Comparison of ENCODE assay signal across 8 cellular contexts in genomic region chr21:46183910-46184624, GRCh38. TPM values are rescaled to one million over a fixed set of nuclear protein-coding genes. Genes with fewer than 3 reads are reported as not detected.
DNase-seq lines count a peak whose midpoint lies in the region; ATAC-seq and TF ChIP-seq lines count a peak whose summit lies in the region.

SPATC1L (minus strand) TSS chr21:46184459; CDS start chr21:46182816, 1,643 bp downstream.

- no peaks in the 10 kb centered on the region for H3K27me3 ChIP-seq in mesendoderm (ENCODE audit: insufficient read depth, low read length, poor library complexity)

- DNase-seq in AG10803 (ENCODE audit: low read depth) = peak; percentile 66
- peak; percentile 50 for DNase-seq in GM19240 (ENCODE audit: insufficient read length, low spot score)
- peak; percentile 49 for DNase-seq in NCI-H1105 (lab: John Stamatoyannopoulos, UW)
- DNase-seq in activated CD4-positive, alpha-beta T cell treated with anti-CD3 and anti-CD28 coated beads, Interleukin-2, amount 10 ng/mL, durations not matched to agents 7 days and 5 days = peak; percentile 41
- DNase-seq in mesendoderm = peak; percentile 92
- peak; percentile 24 for DNase-seq in stimulated activated CD8-positive, alpha-beta memory T cell treated with anti-CD3 and anti-CD28 coated beads, Interleukin-15, amount 100 ng/mL, for 1 hour (ENCODE audit: low read depth)

- TF ChIP-seq CTCF in AG10803 (conservative IDR thresholded peaks at IDR 0.05; ENCODE audit: low read length) = no peak

- no peak for ATAC-seq in GM19035 (IDR thresholded peaks at IDR 0.05; ENCODE audit: unreplicated experiment)

- no peak within 1 kb of the TSS for H4K8ac ChIP-seq in mesendoderm (ENCODE audit: low read depth, low read length)

- H3K4ac ChIP-seq in mesendoderm (ENCODE audit: low read depth, low read length) = no peak within 1 kb of the TSS

- peaks cover 10% of the 10 kb centered on the region for H3K27me3 Mint-ChIP-seq in activated CD4-positive, alpha-beta T cell treated with anti-CD3 and anti-CD28 coated beads, Interleukin-2, amount 10 ng/mL, durations not matched to agents 7 days and 5 days

- peak within 1 kb of the TSS; percentile 98 for H3K56ac ChIP-seq in mesendoderm (ENCODE audit: low read length)

- CTCF ChIA-PET in activated CD4-positive, alpha-beta T cell treated with anti-CD3 and anti-CD28 coated beads, Interleukin-2, amount 10 ng/mL, durations not matched to agents 7 days and 5 days (lab: Charles Lee) = no interaction called here

- H3K4me3 Mint-ChIP-seq in activated CD4-positive, alpha-beta T cell treated with anti-CD3 and anti-CD28 coated beads, Interleukin-2, amount 10 ng/mL, durations not matched to agents 7 days and 5 days = peak within 1 kb of the TSS; percentile 74

- H3K4me1 Mint-ChIP-seq in activated CD4-positive, alpha-beta T cell treated with anti-CD3 and anti-CD28 coated beads, Interleukin-2, amount 10 ng/mL, durations not matched to agents 7 days and 5 days = peaks cover 14% of the 10 kb centered on the region

- peak within 1 kb of the TSS; percentile 69 for H3K27ac Mint-ChIP-seq in activated CD4-positive, alpha-beta T cell treated with anti-CD3 and anti-CD28 coated beads, Interleukin-2, amount 10 ng/mL, durations not matched to agents 7 days and 5 days

- H2BK5ac ChIP-seq in mesendoderm (ENCODE audit: low read length) = peak within 1 kb of the TSS; percentile 63

- no peak within 1 kb of the TSS for H4K5ac ChIP-seq in mesendoderm (ENCODE audit: low read length)

- no peak within 1 kb of the TSS for H2BK15ac ChIP-seq in mesendoderm (replicated peaks; ENCODE audit: low read depth)

- H3K36me3 Mint-ChIP-seq in activated CD4-positive, alpha-beta T cell treated with anti-CD3 and anti-CD28 coated beads, Interleukin-2, amount 10 ng/mL, durations not matched to agents 7 days and 5 days (ENCODE audit: low read depth) = no peaks in the 10 kb centered on the region

- peaks cover 2% of the 10 kb centered on the region for H3K4me1 ChIP-seq in mesendoderm (ENCODE audit: control insufficient read depth, low read depth, low read length)

- no CpG with 5 or more reads among the region's 24 CpGs for WGBS in mesendoderm (ENCODE audit: extremely low coverage, insufficient coverage, low lambda C conversion rate)

- in situ Hi-C loops in endometrial microvascular endothelial cells (cut with HindIII; ENCODE audit: inconsistent ontology term, low pct_unique_long_range_greater_than_20kb, low sequenced_read_pairs) = no loop called here

- peak within 1 kb of the TSS; percentile 72 for H3K4me3 ChIP-seq in AG10803 (ENCODE audit: low read length)
- peak within 1 kb of the TSS; percentile 97 for H3K4me3 ChIP-seq in mesendoderm (ENCODE audit: low read length)

- H3K36me3 ChIP-seq in mesendoderm (ENCODE audit: control insufficient read depth, insufficient read depth, low read length) = peaks cover 3% of the 10 kb centered on the region

- H3K9ac ChIP-seq in mesendoderm (ENCODE audit: low read length) = peak within 1 kb of the TSS; percentile 92

- H3K18ac ChIP-seq in mesendoderm (ENCODE audit: low read length) = peak within 1 kb of the TSS; percentile 6

- peak within 1 kb of the TSS; percentile 4 for H3K27ac ChIP-seq in mesendoderm (ENCODE audit: low read depth, low read length)

- POLR2A ChIA-PET in activated CD4-positive, alpha-beta T cell treated with anti-CD3 and anti-CD28 coated beads, Interleukin-2, amount 10 ng/mL, durations not matched to agents 7 days and 5 days (lab: Charles Lee) = no interaction called here

- no peak within 1 kb of the TSS for H3K23ac ChIP-seq in mesendoderm (ENCODE audit: low read length)

- H3K79me2 ChIP-seq in mesendoderm (ENCODE audit: control insufficient read depth, insufficient read depth, low read length) = no peaks in the 10 kb centered on the region

- no peak within 1 kb of the TSS for H2AK5ac ChIP-seq in mesendoderm (ENCODE audit: low read length)

- no peaks in the 10 kb centered on the region for H3K9me3 Mint-ChIP-seq in activated CD4-positive, alpha-beta T cell treated with anti-CD3 and anti-CD28 coated beads, Interleukin-2, amount 10 ng/mL, durations not matched to agents 7 days and 5 days

- H2BK120ac ChIP-seq in mesendoderm (ENCODE audit: low read depth, low read length) = no peak within 1 kb of the TSS

- peak within 1 kb of the TSS; percentile 100 for H3K4me2 ChIP-seq in mesendoderm (ENCODE audit: low read length)

- peaks cover 3% of the 10 kb centered on the region for H3K79me1 ChIP-seq in mesendoderm (ENCODE audit: low read length)

RNA-seq across cellular contexts. Expression of gene SPATC1L, which starts in this region (rescaled TPM):
- 1 to 10 TPM; 6.1 to 6.3 TPM for total RNA-seq in activated CD4-positive, alpha-beta T cell treated with anti-CD3 and anti-CD28 coated beads, Interleukin-2, amount 10 ng/mL, durations not matched to agents 7 days and 5 days
- total RNA-seq in endometrial microvascular endothelial cells (ENCODE audit: inconsistent ontology term) = 24.8 TPM
- 43.9 TPM for polyA plus RNA-seq in mesendoderm (2013, experiment 1 of 2)
- 44.7 TPM for polyA plus RNA-seq in mesendoderm (2013, experiment 2 of 2)

Comparison
In these comparisons a context has a peak if more than half of its experiments do, and no peak if none do; other contexts are left out.
1. DNase-seq: peak in every context shown above with its lines; median percentile 92 in mesendoderm; 66 in AG10803; 50 in GM19240; 49 in NCI-H1105; 41 in activated CD4-positive, alpha-beta T cell treated with anti-CD3 and anti-CD28 coated beads, Interleukin-2, amount 10 ng/mL, durations not matched to agents 7 days and 5 days; 24 in stimulated activated CD8-positive, alpha-beta memory T cell treated with anti-CD3 and anti-CD28 coated beads, Interleukin-15, amount 100 ng/mL, for 1 hour.